8 cellular contexts compared by ENCODE assay signal in genomic region chr7:16420649-16421332, GRCh38. TPM values are rescaled to one million over a fixed set of nuclear protein-coding genes. Genes with fewer than 3 reads are reported as not detected.
A peak's percentile ranks its signal among the peaks of the same experiment; 100 is the strongest.
DNase-seq lines count a peak whose midpoint lies in the region; ATAC-seq and TF ChIP-seq lines count a peak whose summit lies in the region.

No MANE protein-coding gene starts in this region.

- H3K27me3 ChIP-seq in left lung, result no peaks in the 10 kb centered on the region

- H3K4me1 ChIP-seq in left lung, result peaks cover 7 to 16% of the 10 kb centered on the region in 2 donors

- DNase-seq in AG20443 (ENCODE audit: low spot score) (peak; percentile 94), NCI-H526 treated with DMSO at 0.1 percent for 48 hours (lab: John Stamatoyannopoulos, UW) (peak; percentile 82), dermis microvascular lymphatic vessel endothelial cell (ENCODE audit: low read depth in 2 of 2) (peak; percentile 84 to 87), left lung (peak; percentile 90 to 92)
- DNase-seq in activated CD4-positive, alpha-beta T cell treated with anti-CD3 and anti-CD28 coated beads, Interleukin-2, amount 50 U/mL, for 24 hours (ENCODE audit: low read depth in 1 of 2, low spot score in 1 of 2), result peak; percentile 38 to 85
- peak; percentile 56 to 74 for DNase-seq in stimulated activated CD4-positive, alpha-beta T cell treated with anti-CD3 and anti-CD28 coated beads, Interleukin-2, amount 100 ng/mL, for 48 hours

- H3K4me3 ChIP-seq in left lung, result peak overlapping the region; percentile 53

- H3K9me3 ChIP-seq in left lung, result no peaks in the 10 kb centered on the region

- peak; percentile 16 to 39 for TF ChIP-seq CTCF in left lung (IDR thresholded peaks at IDR 0.05)

- no peaks in the 10 kb centered on the region for H3K36me3 ChIP-seq in left lung

- peak overlapping the region; percentile 94 to 99 for H3K27ac ChIP-seq in left lung

- peak; percentile 80 for TF ChIP-seq POLR2A in GM19099 (IDR thresholded peaks at IDR 0.05; ENCODE audit: extremely low read depth, insufficient read length, low read depth)

- ATAC-seq in HG03378 (IDR thresholded peaks at IDR 0.05; ENCODE audit: unreplicated experiment) (peak; percentile 88), left lung (peak; percentile 92)

- intact Hi-C loops in left lung (cut with DNase I), result no loop called here

RNA-seq across cellular contexts. Expression of gene CRPPA, which starts 0.5 kb away (rescaled TPM):
- 1.2 and 1.8 TPM in 2 replicates for total RNA-seq in dermis microvascular lymphatic vessel endothelial cell
- total RNA-seq in left lung, result 1 to 10 TPM; 2.1 to 3.6 TPM

RNA-seq across cellular contexts. Expression of gene SOSTDC1, which starts 44.7 kb away (rescaled TPM):
- total RNA-seq in dermis microvascular lymphatic vessel endothelial cell (not detected in 2 replicates), left lung (1 to 10 TPM; 8.8 to 9.2 TPM)

Comparison
In these comparisons a context has a peak if more than half of its experiments do, and no peak if none do; other contexts are left out.
1. Peak in every context shown above with its lines: DNase-seq, ATAC-seq, H3K4me3 ChIP-seq and H3K27ac ChIP-seq.